ENCODE assay signal across 26 cellular contexts in the genomic region with DNA sequence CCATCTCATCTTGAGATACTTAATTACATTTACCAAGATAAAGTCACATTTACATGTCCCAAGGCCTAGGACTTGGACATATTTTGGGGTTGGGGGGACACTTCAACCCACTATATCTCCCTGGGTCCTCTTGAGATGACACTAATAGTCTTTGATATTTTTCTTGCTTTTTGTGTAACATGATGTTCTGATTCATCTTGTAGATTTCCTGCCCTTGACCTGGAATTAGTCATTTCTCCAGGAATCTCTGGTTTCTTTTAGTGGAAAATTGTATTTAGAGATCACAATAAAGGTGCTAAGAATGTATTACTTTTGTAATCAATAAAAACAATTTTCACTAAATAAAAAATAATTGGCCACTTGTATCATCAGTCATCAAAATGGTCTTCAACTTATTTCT.
DNase-seq lines count a peak whose midpoint lies in the region; ATAC-seq, FAIRE-seq and TF ChIP-seq lines count a peak whose summit lies in the region.
"Had no signal": no experiment of that assay in that cellular context is flagged by ENCODE, and none has a peak within 500 bp of the region (broad histone marks: within the 10 kb centered on the region; RNA-seq: fewer than 3 reads in every experiment).

No MANE protein-coding gene starts in this region.

- DNase-seq in HFFc6, result peak; percentile 37
- peak; percentile 48 for DNase-seq in astrocyte (ENCODE audit: low read depth)
- peak; percentile 11 for DNase-seq in kidney glomerular epithelial cell (lab: John Stamatoyannopoulos, UW)
- DNase-seq in dedifferentiated amniotic fluid mesenchymal stem cell (ENCODE audit: extremely low spot score), result no peak
- no peak for DNase-seq in stimulated activated naive CD4-positive, alpha-beta T cell treated with Interleukin-2 at 50 U/mL for 16 hours (lab: John Stamatoyannopoulos, UW)
- DNase-seq: activated CD4-positive, alpha-beta T cell treated with anti-CD3 and anti-CD28 coated beads for 48 hours; activated naive CD4-positive, alpha-beta T cell treated with anti-CD3 and anti-CD28 coated beads, Interleukin-2, amount 10 ng/mL, durations not matched to agents 7 days and 5 days; activated T-cell treated with anti-CD3 and anti-CD28 coated beads, Interleukin-2, amount 50 U/mL, for 72 hours; aorta; effector CD8-positive, alpha-beta T cell; KG1; kidney; NCI-H187; occipital lobe; PC-3; SHP77; stomach had no signal

- H3K9me3 ChIP-seq in astrocyte (ENCODE audit: insufficient read depth, low read depth, low read length), result no peaks in the 10 kb centered on the region
- H3K9me3 ChIP-seq: BLaER1 treated with 17β-estradiol and CSF1 and Interleukin-3, amounts not matched to agents 10 nM and 100 nM; gastroesophageal sphincter; HAP-1; stomach; tibial nerve had no signal

- H3K27ac ChIP-seq in ACC112 (ENCODE audit: low read depth, low read length) (peak overlapping the region; percentile 61), astrocyte (ENCODE audit: low read depth, low read length) (peak overlapping the region; percentile 67)
- H3K27ac ChIP-seq: gastroesophageal sphincter, stomach had no signal

- H3K9me3 Mint-ChIP-seq in HFFc6 (no peaks in the 10 kb centered on the region), astrocyte (ENCODE audit: unreplicated experiment) (no peaks in the 10 kb centered on the region)
- H3K9me3 Mint-ChIP-seq: activated naive CD4-positive, alpha-beta T cell treated with anti-CD3 and anti-CD28 coated beads, Interleukin-2, amount 10 ng/mL, durations not matched to agents 7 days and 5 days; activated T-cell treated with anti-CD3 and anti-CD28 coated beads, Interleukin-2, amount 50 U/mL, for 72 hours had no signal

- ATAC-seq in HG03571 (IDR thresholded peaks at IDR 0.05; ENCODE audit: unreplicated experiment), result no peak
- ATAC-seq in HG02870 (IDR thresholded peaks at IDR 0.05; ENCODE audit: unreplicated experiment), result no peak
- ATAC-seq: activated T-cell treated with anti-CD3 and anti-CD28 coated beads, Interleukin-2, amount 50 U/mL, for 72 hours; gastroesophageal sphincter; PC-3 had no signal

- peak overlapping the region; percentile 23 for H3K9ac ChIP-seq in astrocyte (ENCODE audit: low read length)
- H3K9ac ChIP-seq: BLaER1 treated with 17β-estradiol and CSF1 and Interleukin-3, amounts not matched to agents 10 nM and 100 nM had no signal

- H3K36me3 Mint-ChIP-seq in HFFc6 (ENCODE audit: low read depth) (peaks cover 31% of the 10 kb centered on the region), astrocyte (ENCODE audit: low read depth, unreplicated experiment) (peaks cover 18% of the 10 kb centered on the region)

- TF ChIP-seq CTCF in HFFc6 (IDR thresholded peaks at IDR 0.05) (no peak), astrocyte (IDR thresholded peaks at IDR 0.05; ENCODE audit: insufficient read depth, low read depth, low read length) (no peak)

- H3K27me3 Mint-ChIP-seq in HFFc6 (ENCODE audit: insufficient read depth) (no peaks in the 10 kb centered on the region; the same call in 1 of the 2 replicates), astrocyte (ENCODE audit: low read depth, unreplicated experiment) (no peaks in the 10 kb centered on the region)
- H3K27me3 Mint-ChIP-seq: activated naive CD4-positive, alpha-beta T cell treated with anti-CD3 and anti-CD28 coated beads, Interleukin-2, amount 10 ng/mL, durations not matched to agents 7 days and 5 days had no signal

- H4K20me1 ChIP-seq in astrocyte (ENCODE audit: insufficient read depth, low read length), result no peaks in the 10 kb centered on the region
- H4K20me1 ChIP-seq: BLaER1 treated with 17β-estradiol and CSF1 and Interleukin-3, amounts not matched to agents 10 nM and 100 nM had no signal

- no peak overlapping the region for H2AFZ ChIP-seq in ACC112 (ENCODE audit: low read length, unreplicated experiment)
- H2AFZ ChIP-seq in astrocyte (ENCODE audit: low read depth, low read length), result no peak overlapping the region

- no peak overlapping the region for H3K4me3 ChIP-seq in ACC112 (ENCODE audit: low read depth, low read length)
- no peak overlapping the region for H3K4me3 ChIP-seq in astrocyte (ENCODE audit: insufficient read depth, low read depth, low read length)
- H3K4me3 ChIP-seq: BLaER1 treated with 17β-estradiol and CSF1 and Interleukin-3, amounts not matched to agents 10 nM and 100 nM; gastroesophageal sphincter; HAP-1; stomach; tibial nerve had no signal

- H3K79me2 ChIP-seq in ACC112 (ENCODE audit: control insufficient read depth, insufficient read depth, low read length, unreplicated experiment) (no peaks in the 10 kb centered on the region), astrocyte (ENCODE audit: insufficient read depth, low read length) (no peaks in the 10 kb centered on the region)

- H3K4me2 ChIP-seq in astrocyte (ENCODE audit: low read length), result peak overlapping the region; percentile 70
- H3K4me2 ChIP-seq: BLaER1 treated with 17β-estradiol and CSF1 and Interleukin-3, amounts not matched to agents 10 nM and 100 nM had no signal

- H3K27me3 ChIP-seq in ACC112 (ENCODE audit: insufficient read depth, low read length) (no peaks in the 10 kb centered on the region), astrocyte (ENCODE audit: insufficient read depth, low read length) (no peaks in the 10 kb centered on the region)
- H3K27me3 ChIP-seq: BLaER1 treated with 17β-estradiol and CSF1 and Interleukin-3, amounts not matched to agents 10 nM and 100 nM; gastroesophageal sphincter; stomach; tibial nerve had no signal

- peaks cover 7% of the 10 kb centered on the region; the same call in 1 of the 2 replicates for H3K36me3 ChIP-seq in ACC112 (ENCODE audit: insufficient read depth, low read length)
- peaks cover 8% of the 10 kb centered on the region for H3K36me3 ChIP-seq in astrocyte (ENCODE audit: insufficient read depth, low read length)

- peak; percentile 45 for FAIRE-seq in astrocyte (lab: Jason Lieb, UNC)
- FAIRE-seq: D721Med, kidney, TTC549 had no signal

- peak overlapping the region; percentile 67 for H3K27ac Mint-ChIP-seq in HFFc6
- H3K27ac Mint-ChIP-seq in astrocyte (ENCODE audit: unreplicated experiment), result peak overlapping the region; percentile 8
- H3K27ac Mint-ChIP-seq: activated naive CD4-positive, alpha-beta T cell treated with anti-CD3 and anti-CD28 coated beads, Interleukin-2, amount 10 ng/mL, durations not matched to agents 7 days and 5 days; activated T-cell treated with anti-CD3 and anti-CD28 coated beads, Interleukin-2, amount 50 U/mL, for 72 hours had no signal

- H3K4me1 ChIP-seq in ACC112 (ENCODE audit: control insufficient read depth, insufficient read depth, low read length, unreplicated experiment) (peaks cover 47% of the 10 kb centered on the region), astrocyte (ENCODE audit: insufficient read depth, low read length) (peaks cover 40% of the 10 kb centered on the region)
- H3K4me1 ChIP-seq: HAP-1 had no signal

- H3K4me1 Mint-ChIP-seq in HFFc6 (ENCODE audit: low read depth) (peaks cover 47% of the 10 kb centered on the region), astrocyte (ENCODE audit: low read depth, unreplicated experiment) (peaks cover 36% of the 10 kb centered on the region)

- H3K4me3 Mint-ChIP-seq in HFFc6, result no peak overlapping the region
- no peak overlapping the region for H3K4me3 Mint-ChIP-seq in astrocyte (ENCODE audit: unreplicated experiment)
- H3K4me3 Mint-ChIP-seq: activated naive CD4-positive, alpha-beta T cell treated with anti-CD3 and anti-CD28 coated beads, Interleukin-2, amount 10 ng/mL, durations not matched to agents 7 days and 5 days; activated T-cell treated with anti-CD3 and anti-CD28 coated beads, Interleukin-2, amount 50 U/mL, for 72 hours had no signal

Comparison
In these comparisons a context has a peak if more than half of its experiments do, and no peak if none do; other contexts are left out.
1. DNase-seq: peak in HFFc6 (single experiment), astrocyte (single experiment) and kidney glomerular epithelial cell (single experiment); none in dedifferentiated amniotic fluid mesenchymal stem cell (single experiment) and stimulated activated naive CD4-positive, alpha-beta T cell treated with Interleukin-2 at 50 U/mL for 16 hours (single experiment).